In the genomic region with DNA sequence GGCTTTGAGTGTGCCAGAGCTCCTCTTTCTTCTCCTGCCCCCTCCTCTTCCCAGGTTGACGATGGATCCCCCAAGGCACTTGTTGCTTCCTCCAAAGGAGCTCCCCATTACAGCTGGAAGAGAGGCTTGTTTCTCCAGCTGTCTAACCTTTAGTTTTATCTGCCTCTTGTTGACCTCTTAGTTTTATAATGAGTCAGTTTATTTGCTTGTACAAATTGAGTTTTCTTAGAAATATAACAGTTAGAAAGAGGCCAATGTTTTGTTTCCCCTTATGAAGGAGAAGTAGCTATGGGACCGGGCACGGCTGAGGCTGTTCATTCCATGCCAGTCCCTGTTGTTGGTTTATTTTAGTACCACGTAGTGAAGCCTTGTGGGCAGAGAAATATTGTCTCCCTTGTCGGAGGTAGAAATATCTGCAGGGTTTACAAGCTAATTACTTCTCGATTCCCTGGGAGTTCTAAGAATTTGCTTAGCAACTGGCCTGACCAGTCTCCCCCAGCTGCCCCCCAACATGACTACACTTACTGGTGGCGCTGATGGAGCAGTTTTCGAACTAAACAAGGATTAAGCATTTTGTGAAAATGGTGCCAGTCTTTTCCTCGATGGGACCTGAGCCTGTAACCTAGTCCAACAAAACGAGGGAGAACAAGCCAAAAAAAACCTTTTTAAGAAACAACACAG, we compare ENCODE assay signal across 11 cellular contexts.
DNase-seq lines count a peak whose midpoint lies in the region; TF ChIP-seq lines count a peak whose summit lies in the region.
"Had no signal": no experiment of that assay in that cellular context is flagged by ENCODE, and none has a peak within 500 bp of the region (broad histone marks: within the 10 kb centered on the region; RNA-seq: fewer than 3 reads in every experiment).

No MANE protein-coding gene starts in this region.

- TF ChIP-seq CTCF in mammary epithelial cell (conservative IDR thresholded peaks at IDR 0.05 in 1 of 2, IDR thresholded peaks at IDR 0.05 in 1 of 2; ENCODE audit: extremely low read depth in 1 of 2, insufficient read depth in 1 of 2, low read depth in 1 of 2, low read length in 2 of 2) = no peak
- no peak for TF ChIP-seq CTCF in liver (IDR thresholded peaks at IDR 0.05; ENCODE audit: low read depth, low read length, missing input control)
- no peak for TF ChIP-seq CTCF in smooth muscle cell (IDR thresholded peaks at IDR 0.05; ENCODE audit: borderline replicate concordance, insufficient read depth, poor library complexity, severe bottlenecking)
- TF ChIP-seq CTCF in CD14-positive monocyte (IDR thresholded peaks at IDR 0.05) = no peak
- TF ChIP-seq CTCF in GM10248 (IDR thresholded peaks at IDR 0.05; ENCODE audit: control extremely low read depth, extremely low read depth, low read depth, missing control alignments) = no peak

- POLR2A ChIA-PET in GM10248 (lab: Yijun Ruan, JAX) = no interaction called here

- H4K20me1 ChIP-seq in mammary epithelial cell (ENCODE audit: insufficient read depth, low read length) (no peaks in the 10 kb centered on the region), smooth muscle cell (ENCODE audit: low read depth) (no peaks in the 10 kb centered on the region)

- DNase-seq in KBM-7 (peak; percentile 18), mammary epithelial cell (no peak), smooth muscle cell (lab: John Stamatoyannopoulos, UW; ENCODE audit: unreplicated experiment) (no peak), CD14-positive monocyte (ENCODE audit: low spot score) (no peak), GM10248 (ENCODE audit: extremely low spot score) (no peak), inferior parietal cortex (ENCODE audit: extremely low spot score) (no peak)
- no peak for DNase-seq in stimulated activated CD4-positive, alpha-beta T cell treated with anti-CD3 and anti-CD28 coated beads, Interleukin-4, amount 100 ng/mL, for 1 hour
- DNase-seq: glutamatergic neuron; stimulated activated CD4-positive, alpha-beta T cell treated with anti-CD3 and anti-CD28 coated beads, Interleukin-2, amount 100 ng/mL, for 48 hours had no signal

- intact Hi-C loops in mammary epithelial cell (cut with micrococcal nuclease) = no loop called here
- intact Hi-C loops in CD14-positive monocyte (cut with micrococcal nuclease) = loop anchor here in 1 of 2 donors (10.0 kb wide), 1 partner anchor 50 kb away; no protein-coding TSS in a partner anchor

- peaks cover 9% of the 10 kb centered on the region for H3F3A ChIP-seq in smooth muscle cell (ENCODE audit: low read depth)

- 5% methylated on average over 8 of the region's 10 CpGs for WGBS in mammary epithelial cell (ENCODE audit: low coverage, missing lambda C conversion rate)
- WGBS in liver = 30% methylated on average over 10 of the region's 10 CpGs
- WGBS in smooth muscle cell (ENCODE audit: low lambda C conversion rate) = 53% methylated on average over 10 of the region's 10 CpGs

- H3K27ac ChIP-seq in mammary epithelial cell (ENCODE audit: insufficient read depth, low read depth, low read length) = peak overlapping the region; percentile 32
- H3K27ac ChIP-seq in liver (ENCODE audit: low read depth in 1 of 2, low read length in 2 of 2) = peak overlapping the region; percentile 78 to 85
- H3K27ac ChIP-seq in smooth muscle cell (ENCODE audit: low read depth) = peak overlapping the region; percentile 67

- peak overlapping the region in 1 of 2 donors; percentile 41 for H3K4me3 Mint-ChIP-seq in CD14-positive monocyte
- H3K4me3 Mint-ChIP-seq: activated naive CD4-positive, alpha-beta T cell treated with anti-CD3 and anti-CD28 coated beads, Interleukin-2, amount 50 U/mL, for 24 hours had no signal

- in situ Hi-C loops in KBM-7 (cut with MboI; ENCODE audit: low pct_unique_long_range_greater_than_20kb, low sequenced_read_pairs) (no loop called here), mammary epithelial cell (cut with MboI; ENCODE audit: low sequenced_read_pairs in 2 of 2) (no loop called here)

- H3K36me3 ChIP-seq in mammary epithelial cell (ENCODE audit: insufficient read depth, low read length) (no peaks in the 10 kb centered on the region), liver (ENCODE audit: control insufficient read depth in 4 of 4, insufficient read depth in 3 of 4, low read depth in 1 of 4, low read length in 3 of 4) (no peaks in the 10 kb centered on the region), smooth muscle cell (ENCODE audit: low read depth) (no peaks in the 10 kb centered on the region)

- peak overlapping the region in 1 of 3 experiments; percentile 3 for H3K4me3 ChIP-seq in mammary epithelial cell (replicated peaks in 1 of 3; ENCODE audit: insufficient read depth in 1 of 3, low read depth in 2 of 3, low read length in 3 of 3)
- H3K4me3 ChIP-seq in liver (ENCODE audit: low read depth in 1 of 3, low read length in 3 of 3) = no peak overlapping the region
- peak overlapping the region; percentile 0 for H3K4me3 ChIP-seq in smooth muscle cell

- no peak for TF ChIP-seq RAD21 in liver (IDR thresholded peaks at IDR 0.05)

- H3K9me3 Mint-ChIP-seq in CD14-positive monocyte = peaks cover 0 to 6% (median 5%) of the 10 kb centered on the region in 7 donors
- H3K9me3 Mint-ChIP-seq: activated naive CD4-positive, alpha-beta T cell treated with anti-CD3 and anti-CD28 coated beads, Interleukin-2, amount 50 U/mL, for 24 hours had no signal

- peaks cover 0 to 5% (median 2%) of the 10 kb centered on the region in 3 donors for H3K27me3 Mint-ChIP-seq in CD14-positive monocyte (ENCODE audit: low read depth in 3 of 3)

- peaks cover 40% of the 10 kb centered on the region for H3K4me1 Mint-ChIP-seq in CD14-positive monocyte
- H3K4me1 Mint-ChIP-seq: activated naive CD4-positive, alpha-beta T cell treated with anti-CD3 and anti-CD28 coated beads, Interleukin-2, amount 50 U/mL, for 24 hours had no signal

- H3K36me3 Mint-ChIP-seq in CD14-positive monocyte = no peaks in the 10 kb centered on the region
- H3K36me3 Mint-ChIP-seq: activated naive CD4-positive, alpha-beta T cell treated with anti-CD3 and anti-CD28 coated beads, Interleukin-2, amount 50 U/mL, for 24 hours had no signal

- BruUV-seq in mammary epithelial cell (replicated peaks; lab: Mats Ljungman, UMichigan) = no TSS peak

- H3K4me2 ChIP-seq in mammary epithelial cell (ENCODE audit: insufficient read depth, low read depth, low read length) (peak overlapping the region; percentile 68), smooth muscle cell (peak overlapping the region; percentile 78)

- H3K4me1 ChIP-seq in mammary epithelial cell (ENCODE audit: insufficient read depth, low read length) (peaks cover 23% of the 10 kb centered on the region), liver (ENCODE audit: control insufficient read depth in 4 of 4, insufficient read depth in 4 of 4, low read length in 3 of 4) (peaks cover 5 to 28% (median 22%) of the 10 kb centered on the region in 4 donors), smooth muscle cell (ENCODE audit: low read depth) (peaks cover 27% of the 10 kb centered on the region)

- peak overlapping the region; percentile 81 for H2AFZ ChIP-seq in mammary epithelial cell (ENCODE audit: low read depth, low read length)
- H2AFZ ChIP-seq in smooth muscle cell (ENCODE audit: low read depth) = peak overlapping the region; percentile 60

- H3K9me3 ChIP-seq in mammary epithelial cell (replicated peaks; ENCODE audit: insufficient read depth, low read length) = no peaks in the 10 kb centered on the region
- no peaks in the 10 kb centered on the region for H3K9me3 ChIP-seq in liver (ENCODE audit: control insufficient read depth in 4 of 4, low read length in 3 of 4)
- no peaks in the 10 kb centered on the region for H3K9me3 ChIP-seq in smooth muscle cell (replicated peaks; ENCODE audit: low read depth)

- peak overlapping the region in 2 of 7 donors; percentile 16 to 40 for H3K27ac Mint-ChIP-seq in CD14-positive monocyte
- H3K27ac Mint-ChIP-seq: activated naive CD4-positive, alpha-beta T cell treated with anti-CD3 and anti-CD28 coated beads, Interleukin-2, amount 50 U/mL, for 24 hours had no signal

- dilution Hi-C loops in mammary epithelial cell (cut with HindIII; ENCODE audit: low sequenced_read_pairs) = loop anchor here (5.0 kb wide), 1 partner anchor 58 kb away; no protein-coding TSS in a partner anchor

- H3K9ac ChIP-seq in mammary epithelial cell (ENCODE audit: insufficient read depth, low read length) (no peak overlapping the region), liver (ENCODE audit: low read depth in 1 of 2, low read length in 2 of 2) (peak overlapping the region in 1 of 2 donors; percentile 16), smooth muscle cell (ENCODE audit: low read depth) (no peak overlapping the region)

- H3K27me3 ChIP-seq in mammary epithelial cell (ENCODE audit: insufficient read depth, low read length) (no peaks in the 10 kb centered on the region), liver (ENCODE audit: control insufficient read depth in 4 of 4, insufficient read depth in 4 of 4, low read length in 3 of 4) (no peaks in the 10 kb centered on the region), smooth muscle cell (ENCODE audit: low read depth) (no peaks in the 10 kb centered on the region)

- H3K79me2 ChIP-seq in mammary epithelial cell (ENCODE audit: insufficient read depth, low read length) (no peaks in the 10 kb centered on the region), smooth muscle cell (ENCODE audit: low read depth) (no peaks in the 10 kb centered on the region)

- CTCF ChIA-PET in mammary epithelial cell (lab: Charles Lee; ENCODE audit: low non-redundant PET) (no interaction called here), GM10248 (lab: Yijun Ruan, JAX) (interaction anchor here (1.9 kb wide), 1 partner anchor 10 kb away, joined by 9 read pairs; no protein-coding TSS in a partner anchor)

TF ChIP-seq in liver, 16 proteins besides CTCF, POLR2A, EP300 and RAD21 (continues in another document):
- TF ChIP-seq EGR1 (IDR thresholded peaks at IDR 0.05; ENCODE audit: low read depth in 2 of 2) = no peak
- no peak for TF ChIP-seq ZBTB33 (IDR thresholded peaks at IDR 0.05)
- TF ChIP-seq NR2F2 (IDR thresholded peaks at IDR 0.05) = no peak
- TF ChIP-seq FOXA1 (IDR thresholded peaks at IDR 0.05) = no peak
